ENCODE assay signal across 1 cellular context in the genomic region with DNA sequence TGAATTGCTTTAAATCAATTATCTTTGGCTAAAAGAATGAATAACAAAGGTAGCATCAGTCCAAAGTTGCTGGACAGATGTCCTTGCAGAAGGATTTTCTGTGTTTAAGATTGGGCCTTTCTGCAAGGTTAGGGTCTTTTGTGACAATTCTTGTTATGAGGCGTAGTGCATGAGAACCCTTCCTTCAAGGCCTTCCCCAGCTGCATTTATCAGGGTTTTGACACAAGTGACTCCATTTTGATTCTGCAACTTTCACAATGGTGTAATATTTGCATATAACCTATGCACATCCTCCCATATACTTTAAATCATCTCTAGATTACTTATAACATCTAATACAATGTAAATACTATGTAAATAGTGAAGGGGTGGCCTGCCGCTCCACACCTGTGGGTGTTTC.
TF ChIP-seq lines count a peak whose summit lies in the region.

No MANE protein-coding gene starts in this region.

TF ChIP-seq in IMR-90, 13 proteins besides CTCF, POLR2A, EP300 and RAD21:
- TF ChIP-seq RCOR1 (IDR thresholded peaks at IDR 0.05; ENCODE audit: insufficient replicate concordance, low read length) (no peak), MAZ (IDR thresholded peaks at IDR 0.05; ENCODE audit: borderline replicate concordance, low read depth, low read length) (no peak), CEBPB (IDR thresholded peaks at IDR 0.05; ENCODE audit: low read depth, low read length) (no peak), BHLHE40 (IDR thresholded peaks at IDR 0.05; ENCODE audit: low read depth, low read length) (no peak), MXI1 (IDR thresholded peaks at IDR 0.05; ENCODE audit: borderline replicate concordance, low read depth, low read length) (no peak), MAFK (IDR thresholded peaks at IDR 0.05; ENCODE audit: low read depth, low read length) (no peak), CHD1 (IDR thresholded peaks at IDR 0.05; ENCODE audit: low read depth, low read length) (no peak), FOS (IDR thresholded peaks at IDR 0.05; ENCODE audit: low read depth, low read length) (no peak), SMC3 (IDR thresholded peaks at IDR 0.05; ENCODE audit: low read depth, low read length) (no peak), NFE2L2 (IDR thresholded peaks at IDR 0.05; ENCODE audit: low read depth, low read length) (no peak), RFX5 (IDR thresholded peaks at IDR 0.05; ENCODE audit: low read depth, low read length) (no peak)
- TF ChIP-seq, protein P1, sequence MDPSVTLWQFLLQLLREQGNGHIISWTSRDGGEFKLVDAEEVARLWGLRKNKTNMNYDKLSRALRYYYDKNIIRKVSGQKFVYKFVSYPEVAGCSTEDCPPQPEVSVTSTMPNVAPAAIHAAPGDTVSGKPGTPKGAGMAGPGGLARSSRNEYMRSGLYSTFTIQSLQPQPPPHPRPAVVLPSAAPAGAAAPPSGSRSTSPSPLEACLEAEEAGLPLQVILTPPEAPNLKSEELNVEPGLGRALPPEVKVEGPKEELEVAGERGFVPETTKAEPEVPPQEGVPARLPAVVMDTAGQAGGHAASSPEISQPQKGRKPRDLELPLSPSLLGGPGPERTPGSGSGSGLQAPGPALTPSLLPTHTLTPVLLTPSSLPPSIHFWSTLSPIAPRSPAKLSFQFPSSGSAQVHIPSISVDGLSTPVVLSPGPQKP (IDR thresholded peaks at IDR 0.05; ENCODE audit: borderline replicate concordance, low read depth, low read length) = no peak
